ENCODE assay signal across 21 cellular contexts in genomic region chrX:12021708-12022107, GRCh38.
"Had no signal": no experiment of that assay in that cellular context is flagged by ENCODE, and none has a peak within 500 bp of the region (broad histone marks: within the 10 kb centered on the region; RNA-seq: fewer than 3 reads in every experiment).

No MANE protein-coding gene starts in this region.

- DNase-seq: colonic mucosa; dermis blood vessel endothelial cell; esophagus squamous epithelium; foreskin melanocyte; head of caudate nucleus; hippocampal formation; lower lobe of right lung; midbrain; nucleus accumbens; sigmoid colon; stimulated activated CD4-positive, alpha-beta T cell treated with anti-CD3 and anti-CD28 coated beads, Interleukin-2, amount 100 ng/mL, for 24 hours; stimulated activated CD4-positive, alpha-beta T cell treated with anti-CD3 and anti-CD28 coated beads, Interleukin-4, amount 100 ng/mL, for 4 hours; stimulated activated naive B cell treated with anti-CD40 and anti-IgM and Interleukin-4, amounts not matched to agents 10 μg/mL and 1 μg/mL and 100 μg/mL, for 72 hours; stimulated activated naive CD8-positive, alpha-beta T cell treated with anti-CD3 and anti-CD28 coated beads, Interleukin-15, amount 100 ng/mL, for 72 hours had no signal

- FAIRE-seq: urothelium cell line had no signal

- H3K9me3 ChIP-seq: colonic mucosa, esophagus squamous epithelium, lower lobe of right lung, prostate gland, sigmoid colon had no signal

- H3K36me3 ChIP-seq: colonic mucosa, esophagus squamous epithelium, lower lobe of right lung, neural progenitor cell, prostate gland, sigmoid colon had no signal

- H3K27ac ChIP-seq: colonic mucosa, esophagus squamous epithelium, lower lobe of right lung, neural progenitor cell, parathyroid adenoma, prostate gland, sigmoid colon, skin epidermis had no signal

- H3K27me3 ChIP-seq: colonic mucosa, esophagus squamous epithelium, neural progenitor cell, sigmoid colon had no signal

- ATAC-seq: left lobe of liver; lower lobe of right lung; natural killer cell treated with Interleukin-12 subunit alpha and Interleukin-12 subunit beta and Interleukin-15 and Interleukin-18, amount 100 ng/mL, for 72 hours; stimulated activated naive B cell treated with anti-CD40 and anti-IgM and Interleukin-4, amounts not matched to agents 10 μg/mL and 1 μg/mL and 100 μg/mL, for 72 hours; stimulated activated naive CD8-positive, alpha-beta T cell treated with anti-CD3 and anti-CD28 coated beads, Interleukin-15, amount 100 ng/mL, for 72 hours had no signal

- H3K4me3 ChIP-seq: colonic mucosa, esophagus squamous epithelium, lower lobe of right lung, neural progenitor cell, prostate gland, sigmoid colon, skin epidermis had no signal

- H3K4me1 ChIP-seq: colonic mucosa, esophagus squamous epithelium, lower lobe of right lung, neural progenitor cell, parathyroid adenoma, prostate gland, sigmoid colon had no signal
